ENCODE assay signal across 26 cellular contexts in the genomic region with DNA sequence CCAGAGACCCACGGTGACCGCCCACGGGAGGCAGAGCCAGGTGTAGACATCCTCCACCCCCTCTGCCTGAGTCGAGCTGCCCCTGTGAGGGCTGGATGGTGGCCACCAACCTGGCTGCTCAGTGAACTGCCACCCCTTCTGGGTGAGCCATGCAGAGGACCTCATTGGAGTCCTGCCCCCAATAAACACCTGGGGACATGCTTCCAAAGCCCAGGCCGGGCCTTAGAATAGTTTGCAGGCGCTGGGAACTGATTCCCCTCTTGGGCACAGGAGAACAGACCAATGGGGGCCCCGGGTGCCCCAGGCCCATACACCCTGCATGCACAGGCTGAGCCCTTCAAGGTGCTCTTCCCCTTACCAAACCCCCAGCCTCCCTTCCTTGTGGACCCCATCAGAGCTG. TPM values are rescaled to one million over a fixed set of nuclear protein-coding genes. Genes with fewer than 3 reads are reported as not detected.
"Had no signal": no experiment of that assay in that cellular context is flagged by ENCODE, and none has a peak within 500 bp of the region (broad histone marks: within the 10 kb centered on the region; RNA-seq: fewer than 3 reads in every experiment).

No MANE protein-coding gene starts in this region.

- H3K4me2 ChIP-seq: KMS-11 had no signal

- H3K9ac ChIP-seq: KMS-11 had no signal

- H3K27me3 ChIP-seq: SJCRH30 had no signal

- H3K4me3 ChIP-seq: SJCRH30 had no signal

- H3K36me3 ChIP-seq: SJCRH30 had no signal

- H3K9me3 ChIP-seq: SJCRH30 had no signal

- FAIRE-seq: astrocyte, TTC549 had no signal

- H3K4me1 ChIP-seq: SJCRH30 had no signal

- ATAC-seq: activated naive CD4-positive, alpha-beta T cell treated with anti-CD3 and anti-CD28 coated beads, Interleukin-2, amount 50 U/mL, for 72 hours; activated naive CD8-positive, alpha-beta T cell treated with anti-CD3 and anti-CD28 coated beads, Interleukin-2, amount 50 U/mL, for 24 hours; activated T-cell treated with anti-CD3 and anti-CD28 coated beads, Interleukin-2, amount 50 U/mL, for 4 hours had no signal

- H3K27ac ChIP-seq: KMS-11, SJCRH30 had no signal

- DNase-seq: activated B cell treated with CpG ODN at 0.5 μM for 24 hours; activated CD4-positive, alpha-beta memory T cell treated with anti-CD3 and anti-CD28 coated beads for 36 hours; activated CD4-positive, alpha-beta T cell treated with anti-CD3 and anti-CD28 coated beads for 1 hour; activated CD4-positive, alpha-beta T cell treated with anti-CD3 and anti-CD28 coated beads, Interleukin-2, amount 10 ng/mL, durations not matched to agents 24 days and 14 days; activated CD8-positive, alpha-beta memory T cell treated with anti-CD3 and anti-CD28 coated beads for 24 hours; activated naive CD4-positive, alpha-beta T cell treated with Interleukin-2 at 50 U/mL for 16 hours; activated naive CD8-positive, alpha-beta T cell treated with anti-CD3 and anti-CD28 coated beads, Interleukin-2, amount 50 U/mL, for 24 hours; activated T-cell treated with anti-CD3 and anti-CD28 coated beads, Interleukin-2, amount 50 U/mL, for 4 hours; amniotic stem cell; NCI-H1092; NCI-H1417; NCI-H1930; NCI-H2171; NCI-H2227 treated with DMSO at 0.1 percent for 48 hours; NCI-H526; NCI-H774; Right ventricle myocardium superior; RPMI8226; SJCRH30; T-helper 2 cell; T1000 had no signal

RNA-seq across cellular contexts. Expression of a gene that starts 38.1 kb away (rescaled TPM):
- total RNA-seq: OCI-LY7 had no signal
